In genomic region chr6:146357578-146358340, GRCh38 we compare ENCODE assay signal across 9 cellular contexts.
DNase-seq lines count a peak whose midpoint lies in the region; ATAC-seq and TF ChIP-seq lines count a peak whose summit lies in the region.
"Had no signal": no experiment of that assay in that cellular context is flagged by ENCODE, and none has a peak within 500 bp of the region (broad histone marks: within the 10 kb centered on the region; RNA-seq: fewer than 3 reads in every experiment).

No MANE protein-coding gene starts in this region.

- peaks cover 12% of the 10 kb centered on the region for H3K4me1 Mint-ChIP-seq in T-helper 1 cell treated with Interleukin-12 subunit alpha and Interleukin-12 subunit beta and Interleukin-4 antibody, amounts not matched to agents 30 μg/mL and 1 μg/mL, for 36 hours (ENCODE audit: low read depth)

- no peaks in the 10 kb centered on the region for H3K36me3 Mint-ChIP-seq in T-helper 1 cell treated with Interleukin-12 subunit alpha and Interleukin-12 subunit beta and Interleukin-4 antibody, amounts not matched to agents 30 μg/mL and 1 μg/mL, for 36 hours (ENCODE audit: low read depth)

- no peak for TF ChIP-seq EP300 in tibial nerve (IDR thresholded peaks at IDR 0.05)

- H3K27me3 Mint-ChIP-seq in T-helper 1 cell treated with Interleukin-12 subunit alpha and Interleukin-12 subunit beta and Interleukin-4 antibody, amounts not matched to agents 30 μg/mL and 1 μg/mL, for 36 hours (ENCODE audit: low read depth): no peaks in the 10 kb centered on the region
- H3K27me3 Mint-ChIP-seq: stimulated activated naive CD8-positive, alpha-beta T cell treated with anti-CD3 and anti-CD28 coated beads, Interleukin-15, Interleukin-2, amounts not matched to agents 100 ng/mL and 50 ng/mL, for 24 hours had no signal

- peak; percentile 43 for ATAC-seq in left ventricle myocardium superior
- peak; percentile 79 for ATAC-seq in HG03196 (IDR thresholded peaks at IDR 0.05; ENCODE audit: unreplicated experiment)
- peak; percentile 60 to 65 for ATAC-seq in lower lobe of right lung

- H3K36me3 ChIP-seq in right atrium auricular region: no peaks in the 10 kb centered on the region
- H3K36me3 ChIP-seq in lower lobe of right lung: no peaks in the 10 kb centered on the region
- H3K36me3 ChIP-seq in tibial nerve: no peaks in the 10 kb centered on the region

- no peaks in the 10 kb centered on the region for H3K27me3 ChIP-seq in right atrium auricular region
- H3K27me3 ChIP-seq in lower lobe of right lung (ENCODE audit: low read depth): no peaks in the 10 kb centered on the region
- H3K27me3 ChIP-seq in tibial nerve: no peaks in the 10 kb centered on the region

- no peaks in the 10 kb centered on the region for H3K9me3 Mint-ChIP-seq in T-helper 1 cell treated with Interleukin-12 subunit alpha and Interleukin-12 subunit beta and Interleukin-4 antibody, amounts not matched to agents 30 μg/mL and 1 μg/mL, for 36 hours
- H3K9me3 Mint-ChIP-seq: stimulated activated naive CD8-positive, alpha-beta T cell treated with anti-CD3 and anti-CD28 coated beads, Interleukin-15, Interleukin-2, amounts not matched to agents 100 ng/mL and 50 ng/mL, for 24 hours had no signal

- no peaks in the 10 kb centered on the region for H3K4me1 ChIP-seq in right atrium auricular region
- peaks cover 7% of the 10 kb centered on the region for H3K4me1 ChIP-seq in lower lobe of right lung
- no peaks in the 10 kb centered on the region for H3K4me1 ChIP-seq in tibial nerve

- H3K27ac Mint-ChIP-seq in T-helper 1 cell treated with Interleukin-12 subunit alpha and Interleukin-12 subunit beta and Interleukin-4 antibody, amounts not matched to agents 30 μg/mL and 1 μg/mL, for 36 hours: peak overlapping the region; percentile 69
- H3K27ac Mint-ChIP-seq: stimulated activated naive CD8-positive, alpha-beta T cell treated with anti-CD3 and anti-CD28 coated beads, Interleukin-15, Interleukin-2, amounts not matched to agents 100 ng/mL and 50 ng/mL, for 24 hours had no signal

- no peak overlapping the region for H3K27ac ChIP-seq in right atrium auricular region
- no peak overlapping the region for H3K27ac ChIP-seq in lower lobe of right lung
- H3K27ac ChIP-seq in tibial nerve: no peak overlapping the region

- 54 to 65% methylated on average over 7 of the region's 7 CpGs for WGBS in tibial nerve, 2 donors

- H3K9me3 ChIP-seq in right atrium auricular region (no peaks in the 10 kb centered on the region), lower lobe of right lung (no peaks in the 10 kb centered on the region), tibial nerve (no peaks in the 10 kb centered on the region)

- H3K4me3 ChIP-seq in right atrium auricular region (no peak overlapping the region), lower lobe of right lung (no peak overlapping the region), tibial nerve (no peak overlapping the region)

- TF ChIP-seq POLR2A in tibial nerve (IDR thresholded peaks at IDR 0.05): no peak

- DNase-seq in left ventricle myocardium superior (no peak), right atrium auricular region (ENCODE audit: low spot score) (no peak), lower lobe of right lung (no peak), tibial nerve (ENCODE audit: low spot score in 2 of 2) (no peak), T1000 (lab: John Stamatoyannopoulos, UW) (no peak), posterior cingulate gyrus (no peak)

- H3K4me3 Mint-ChIP-seq in T-helper 1 cell treated with Interleukin-12 subunit alpha and Interleukin-12 subunit beta and Interleukin-4 antibody, amounts not matched to agents 30 μg/mL and 1 μg/mL, for 36 hours: no peak overlapping the region
- H3K4me3 Mint-ChIP-seq: stimulated activated naive CD8-positive, alpha-beta T cell treated with anti-CD3 and anti-CD28 coated beads, Interleukin-15, Interleukin-2, amounts not matched to agents 100 ng/mL and 50 ng/mL, for 24 hours had no signal

- no peak for TF ChIP-seq CTCF in right atrium auricular region (IDR thresholded peaks at IDR 0.05)
- TF ChIP-seq CTCF in lower lobe of right lung (IDR thresholded peaks at IDR 0.05): no peak
- TF ChIP-seq CTCF in tibial nerve (IDR thresholded peaks at IDR 0.05): no peak

- intact Hi-C loops in left ventricle myocardium superior (cut with micrococcal nuclease) (no loop called here), lower lobe of right lung (cut with DNase I) (no loop called here), posterior cingulate gyrus (cut with DNase I) (no loop called here)
